ENCODE assay signal across 1 cellular context in the genomic region with DNA sequence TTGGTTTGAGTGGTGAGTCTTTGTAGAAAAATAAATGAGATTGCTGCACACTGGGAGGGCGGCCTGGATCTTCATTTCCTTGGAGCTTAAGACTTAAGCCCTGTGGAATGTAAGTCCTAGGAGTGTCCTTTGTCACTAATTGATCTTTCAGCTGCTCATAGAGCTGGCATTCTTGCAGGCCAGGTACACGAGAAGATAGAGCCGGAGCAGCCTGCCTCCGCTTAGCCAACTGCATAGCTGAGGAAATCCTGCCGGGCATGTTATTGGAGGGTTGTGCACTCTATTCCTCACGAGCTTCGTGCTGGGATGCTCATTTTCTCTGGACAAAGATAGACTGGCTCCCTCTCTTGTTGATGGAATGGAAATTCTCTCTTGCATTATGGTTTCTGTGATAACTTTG.
TF ChIP-seq lines count a peak whose summit lies in the region.

No MANE protein-coding gene starts in this region.

TF ChIP-seq in GM23338, 12 proteins besides CTCF, POLR2A, EP300 and RAD21 (continued from another document):
- TF ChIP-seq, protein P1, sequence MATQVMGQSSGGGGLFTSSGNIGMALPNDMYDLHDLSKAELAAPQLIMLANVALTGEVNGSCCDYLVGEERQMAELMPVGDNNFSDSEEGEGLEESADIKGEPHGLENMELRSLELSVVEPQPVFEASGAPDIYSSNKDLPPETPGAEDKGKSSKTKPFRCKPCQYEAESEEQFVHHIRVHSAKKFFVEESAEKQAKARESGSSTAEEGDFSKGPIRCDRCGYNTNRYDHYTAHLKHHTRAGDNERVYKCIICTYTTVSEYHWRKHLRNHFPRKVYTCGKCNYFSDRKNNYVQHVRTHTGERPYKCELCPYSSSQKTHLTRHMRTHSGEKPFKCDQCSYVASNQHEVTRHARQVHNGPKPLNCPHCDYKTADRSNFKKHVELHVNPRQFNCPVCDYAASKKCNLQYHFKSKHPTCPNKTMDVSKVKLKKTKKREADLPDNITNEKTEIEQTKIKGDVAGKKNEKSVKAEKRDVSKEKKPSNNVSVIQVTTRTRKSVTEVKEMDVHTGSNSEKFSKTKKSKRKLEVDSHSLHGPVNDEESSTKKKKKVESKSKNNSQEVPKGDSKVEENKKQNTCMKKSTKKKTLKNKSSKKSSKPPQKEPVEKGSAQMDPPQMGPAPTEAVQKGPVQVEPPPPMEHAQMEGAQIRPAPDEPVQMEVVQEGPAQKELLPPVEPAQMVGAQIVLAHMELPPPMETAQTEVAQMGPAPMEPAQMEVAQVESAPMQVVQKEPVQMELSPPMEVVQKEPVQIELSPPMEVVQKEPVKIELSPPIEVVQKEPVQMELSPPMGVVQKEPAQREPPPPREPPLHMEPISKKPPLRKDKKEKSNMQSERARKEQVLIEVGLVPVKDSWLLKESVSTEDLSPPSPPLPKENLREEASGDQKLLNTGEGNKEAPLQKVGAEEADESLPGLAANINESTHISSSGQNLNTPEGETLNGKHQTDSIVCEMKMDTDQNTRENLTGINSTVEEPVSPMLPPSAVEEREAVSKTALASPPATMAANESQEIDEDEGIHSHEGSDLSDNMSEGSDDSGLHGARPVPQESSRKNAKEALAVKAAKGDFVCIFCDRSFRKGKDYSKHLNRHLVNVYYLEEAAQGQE (IDR thresholded peaks at IDR 0.05; ENCODE audit: unreplicated experiment), result no peak
- TF ChIP-seq ZNF114 (CRISPR knock-in tag; IDR thresholded peaks at IDR 0.05), result no peak
- TF ChIP-seq, protein P2, sequence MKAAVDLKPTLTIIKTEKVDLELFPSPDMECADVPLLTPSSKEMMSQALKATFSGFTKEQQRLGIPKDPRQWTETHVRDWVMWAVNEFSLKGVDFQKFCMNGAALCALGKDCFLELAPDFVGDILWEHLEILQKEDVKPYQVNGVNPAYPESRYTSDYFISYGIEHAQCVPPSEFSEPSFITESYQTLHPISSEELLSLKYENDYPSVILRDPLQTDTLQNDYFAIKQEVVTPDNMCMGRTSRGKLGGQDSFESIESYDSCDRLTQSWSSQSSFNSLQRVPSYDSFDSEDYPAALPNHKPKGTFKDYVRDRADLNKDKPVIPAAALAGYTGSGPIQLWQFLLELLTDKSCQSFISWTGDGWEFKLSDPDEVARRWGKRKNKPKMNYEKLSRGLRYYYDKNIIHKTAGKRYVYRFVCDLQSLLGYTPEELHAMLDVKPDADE (IDR thresholded peaks at IDR 0.05), result no peak
- TF ChIP-seq ZNF331 (CRISPR knock-in tag; IDR thresholded peaks at IDR 0.05; ENCODE audit: low read depth), result no peak
- TF ChIP-seq CREB1 (CRISPR knock-in tag; IDR thresholded peaks at IDR 0.05; ENCODE audit: low read depth), result no peak
- TF ChIP-seq, protein P3, sequence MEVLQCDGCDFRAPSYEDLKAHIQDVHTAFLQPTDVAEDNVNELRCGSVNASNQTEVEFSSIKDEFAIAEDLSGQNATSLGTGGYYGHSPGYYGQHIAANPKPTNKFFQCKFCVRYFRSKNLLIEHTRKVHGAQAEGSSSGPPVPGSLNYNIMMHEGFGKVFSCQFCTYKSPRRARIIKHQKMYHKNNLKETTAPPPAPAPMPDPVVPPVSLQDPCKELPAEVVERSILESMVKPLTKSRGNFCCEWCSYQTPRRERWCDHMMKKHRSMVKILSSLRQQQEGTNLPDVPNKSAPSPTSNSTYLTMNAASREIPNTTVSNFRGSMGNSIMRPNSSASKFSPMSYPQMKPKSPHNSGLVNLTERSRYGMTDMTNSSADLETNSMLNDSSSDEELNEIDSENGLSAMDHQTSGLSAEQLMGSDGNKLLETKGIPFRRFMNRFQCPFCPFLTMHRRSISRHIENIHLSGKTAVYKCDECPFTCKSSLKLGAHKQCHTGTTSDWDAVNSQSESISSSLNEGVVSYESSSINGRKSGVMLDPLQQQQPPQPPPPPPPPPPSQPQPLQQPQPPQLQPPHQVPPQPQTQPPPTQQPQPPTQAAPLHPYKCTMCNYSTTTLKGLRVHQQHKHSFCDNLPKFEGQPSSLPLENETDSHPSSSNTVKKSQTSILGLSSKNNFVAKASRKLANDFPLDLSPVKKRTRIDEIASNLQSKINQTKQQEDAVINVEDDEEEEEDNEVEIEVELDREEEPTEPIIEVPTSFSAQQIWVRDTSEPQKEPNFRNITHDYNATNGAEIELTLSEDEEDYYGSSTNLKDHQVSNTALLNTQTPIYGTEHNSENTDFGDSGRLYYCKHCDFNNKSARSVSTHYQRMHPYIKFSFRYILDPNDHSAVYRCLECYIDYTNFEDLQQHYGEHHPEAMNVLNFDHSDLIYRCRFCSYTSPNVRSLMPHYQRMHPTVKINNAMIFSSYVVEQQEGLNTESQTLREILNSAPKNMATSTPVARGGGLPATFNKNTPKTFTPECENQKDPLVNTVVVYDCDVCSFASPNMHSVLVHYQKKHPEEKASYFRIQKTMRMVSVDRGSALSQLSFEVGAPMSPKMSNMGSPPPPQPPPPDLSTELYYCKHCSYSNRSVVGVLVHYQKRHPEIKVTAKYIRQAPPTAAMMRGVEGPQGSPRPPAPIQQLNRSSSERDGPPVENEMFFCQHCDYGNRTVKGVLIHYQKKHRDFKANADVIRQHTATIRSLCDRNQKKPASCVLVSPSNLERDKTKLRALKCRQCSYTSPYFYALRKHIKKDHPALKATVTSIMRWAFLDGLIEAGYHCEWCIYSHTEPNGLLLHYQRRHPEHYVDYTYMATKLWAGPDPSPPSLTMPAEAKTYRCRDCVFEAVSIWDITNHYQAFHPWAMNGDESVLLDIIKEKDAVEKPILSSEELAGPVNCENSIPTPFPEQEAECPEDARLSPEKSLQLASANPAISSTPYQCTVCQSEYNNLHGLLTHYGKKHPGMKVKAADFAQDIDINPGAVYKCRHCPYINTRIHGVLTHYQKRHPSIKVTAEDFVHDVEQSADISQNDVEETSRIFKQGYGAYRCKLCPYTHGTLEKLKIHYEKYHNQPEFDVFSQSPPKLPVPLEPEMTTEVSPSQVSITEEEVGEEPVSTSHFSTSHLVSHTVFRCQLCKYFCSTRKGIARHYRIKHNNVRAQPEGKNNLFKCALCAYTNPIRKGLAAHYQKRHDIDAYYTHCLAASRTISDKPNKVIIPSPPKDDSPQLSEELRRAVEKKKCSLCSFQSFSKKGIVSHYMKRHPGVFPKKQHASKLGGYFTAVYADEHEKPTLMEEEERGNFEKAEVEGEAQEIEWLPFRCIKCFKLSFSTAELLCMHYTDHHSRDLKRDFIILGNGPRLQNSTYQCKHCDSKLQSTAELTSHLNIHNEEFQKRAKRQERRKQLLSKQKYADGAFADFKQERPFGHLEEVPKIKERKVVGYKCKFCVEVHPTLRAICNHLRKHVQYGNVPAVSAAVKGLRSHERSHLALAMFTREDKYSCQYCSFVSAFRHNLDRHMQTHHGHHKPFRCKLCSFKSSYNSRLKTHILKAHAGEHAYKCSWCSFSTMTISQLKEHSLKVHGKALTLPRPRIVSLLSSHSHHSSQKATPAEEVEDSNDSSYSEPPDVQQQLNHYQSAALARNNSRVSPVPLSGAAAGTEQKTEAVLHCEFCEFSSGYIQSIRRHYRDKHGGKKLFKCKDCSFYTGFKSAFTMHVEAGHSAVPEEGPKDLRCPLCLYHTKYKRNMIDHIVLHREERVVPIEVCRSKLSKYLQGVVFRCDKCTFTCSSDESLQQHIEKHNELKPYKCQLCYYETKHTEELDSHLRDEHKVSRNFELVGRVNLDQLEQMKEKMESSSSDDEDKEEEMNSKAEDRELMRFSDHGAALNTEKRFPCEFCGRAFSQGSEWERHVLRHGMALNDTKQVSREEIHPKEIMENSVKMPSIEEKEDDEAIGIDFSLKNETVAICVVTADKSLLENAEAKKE (CRISPR knock-in tag; IDR thresholded peaks at IDR 0.05), result no peak
- TF ChIP-seq STAT1 (IDR thresholded peaks at IDR 0.05; ENCODE audit: unreplicated experiment), result no peak
- no peak for TF ChIP-seq NANOG (IDR thresholded peaks at IDR 0.05; ENCODE audit: borderline replicate concordance)
- no peak for TF ChIP-seq POLR2AphosphoS5 (IDR thresholded peaks at IDR 0.05; ENCODE audit: low read depth)
